Comparison of ENCODE assay signal across 8 cellular contexts in the genomic region with DNA sequence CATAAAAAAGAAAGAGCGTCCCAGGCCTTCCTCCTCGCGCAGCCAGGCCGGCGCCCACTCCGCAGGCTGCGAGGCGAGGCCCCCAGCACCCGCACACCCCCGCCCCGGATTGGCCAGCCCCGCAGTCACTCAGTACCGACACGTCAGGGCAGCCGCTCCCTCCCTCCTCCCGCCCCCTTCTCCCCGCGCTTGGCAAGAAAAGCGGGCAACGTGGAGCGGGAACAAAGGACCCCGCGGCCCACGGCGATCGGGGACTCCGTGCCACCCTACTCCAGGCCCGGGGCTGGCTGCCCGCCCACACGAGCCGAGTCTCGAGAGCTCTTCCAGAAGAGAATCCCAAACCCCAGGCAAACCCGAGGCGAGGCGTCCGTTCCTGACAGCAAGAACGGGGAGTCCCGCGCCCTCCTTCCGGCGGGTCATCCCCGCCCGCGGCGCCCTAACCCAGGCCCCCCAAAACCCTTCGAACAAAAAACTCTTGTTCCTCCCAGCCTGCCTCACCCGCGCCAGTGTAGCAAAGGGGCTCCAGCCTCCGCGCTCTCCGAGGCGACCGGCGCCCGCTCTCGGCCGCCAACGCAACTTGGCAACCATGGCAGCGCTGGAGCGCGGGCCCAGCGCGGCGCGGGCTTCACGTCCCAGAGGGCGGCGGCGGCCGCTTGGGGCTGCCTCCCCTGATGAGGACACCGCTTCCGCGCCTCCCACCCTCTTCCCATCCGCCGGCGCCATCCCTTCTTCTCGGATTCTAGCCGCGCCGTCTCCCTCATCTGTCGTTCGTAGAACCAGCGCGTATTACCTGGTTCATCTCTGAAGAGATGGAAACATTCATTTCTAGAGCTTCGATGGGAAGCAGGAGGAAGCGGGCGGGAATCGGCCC. TPM values are rescaled to one million over a fixed set of nuclear protein-coding genes. Genes with fewer than 3 reads are reported as not detected.
DNase-seq lines count a peak whose midpoint lies in the region; ATAC-seq lines count a peak whose summit lies in the region.

No MANE protein-coding gene starts in this region.

- peak overlapping the region in 1 of 2 experiments; percentile 57 for H3K23ac ChIP-seq in mesenchymal stem cell (ENCODE audit: low read length in 2 of 2)

- peak overlapping the region; percentile 81 to 87 for H3K4ac ChIP-seq in mesenchymal stem cell (ENCODE audit: low read depth in 1 of 2, low read length in 2 of 2)

- H2AK5ac ChIP-seq in mesenchymal stem cell (ENCODE audit: low read length, severe bottlenecking): peak overlapping the region; percentile 16

- H3K4me3 Mint-ChIP-seq in CD4-positive, CD25-positive, alpha-beta regulatory T cell: peak overlapping the region; percentile 95 to 98 (median 97)

- peak overlapping the region; percentile 93 for H2BK15ac ChIP-seq in mesenchymal stem cell (ENCODE audit: low read depth, poor library complexity, severe bottlenecking)

- peak overlapping the region; percentile 93 to 95 for H3K18ac ChIP-seq in mesenchymal stem cell (ENCODE audit: low read depth in 1 of 2, low read length in 2 of 2)

- H3K36me3 Mint-ChIP-seq in CD4-positive, CD25-positive, alpha-beta regulatory T cell: no peaks in the 10 kb centered on the region

- H3K9ac ChIP-seq in mesenchymal stem cell (ENCODE audit: low read length): peak overlapping the region; percentile 95

- H3K27ac ChIP-seq in CD4-positive, CD25-positive, alpha-beta regulatory T cell (ENCODE audit: insufficient read depth, low read length, poor library complexity, severe bottlenecking): peak overlapping the region; percentile 99
- H3K27ac ChIP-seq in mesenchymal stem cell (ENCODE audit: low read length, poor library complexity, severe bottlenecking): peak overlapping the region; percentile 98

- peak overlapping the region; percentile 2 to 89 for H3K14ac ChIP-seq in mesenchymal stem cell (ENCODE audit: low read length in 2 of 2)

- peak overlapping the region; percentile 97 for H2BK5ac ChIP-seq in mesenchymal stem cell (ENCODE audit: low read depth, low read length, poor library complexity, severe bottlenecking)

- H4K91ac ChIP-seq in mesenchymal stem cell (ENCODE audit: low read length): peak overlapping the region; percentile 80

- peak overlapping the region; percentile 100 for H3K4me3 ChIP-seq in CD4-positive, CD25-positive, alpha-beta regulatory T cell (ENCODE audit: low read depth, low read length)
- peak overlapping the region; percentile 80 to 97 for H3K4me3 ChIP-seq in mesenchymal stem cell (ENCODE audit: insufficient read depth in 1 of 2, low read depth in 1 of 2, low read length in 2 of 2)

- H3K27me3 Mint-ChIP-seq in CD4-positive, CD25-positive, alpha-beta regulatory T cell: no peaks in the 10 kb centered on the region

- H3K4me1 ChIP-seq in CD4-positive, CD25-positive, alpha-beta regulatory T cell (ENCODE audit: control insufficient read depth, insufficient read depth, low read length, poor library complexity, severe bottlenecking): peaks cover 49% of the 10 kb centered on the region
- peaks cover 3% of the 10 kb centered on the region for H3K4me1 ChIP-seq in mesenchymal stem cell (ENCODE audit: control insufficient read depth, insufficient read depth, low read depth, low read length)

- peak overlapping the region; percentile 42 for H2BK120ac ChIP-seq in mesenchymal stem cell (ENCODE audit: low read depth, low read length)

- H3K27ac Mint-ChIP-seq in CD4-positive, CD25-positive, alpha-beta regulatory T cell: peak overlapping the region; percentile 99 to 100 (median 99)

- H3K36me3 ChIP-seq in CD4-positive, CD25-positive, alpha-beta regulatory T cell (ENCODE audit: control insufficient read depth, insufficient read depth, low read length): peaks cover 1% of the 10 kb centered on the region
- H3K36me3 ChIP-seq in mesenchymal stem cell (ENCODE audit: control insufficient read depth in 1 of 2, insufficient read depth in 2 of 2, low read depth in 1 of 2, low read length in 2 of 2): no peaks in the 10 kb centered on the region

- no peaks in the 10 kb centered on the region for H3K27me3 ChIP-seq in CD4-positive, CD25-positive, alpha-beta regulatory T cell (ENCODE audit: control insufficient read depth, insufficient read depth, low read length)
- no peaks in the 10 kb centered on the region for H3K27me3 ChIP-seq in mesenchymal stem cell (ENCODE audit: control insufficient read depth in 1 of 2, insufficient read depth in 1 of 2, low read length in 2 of 2)

- WGBS in mesenchymal stem cell: under 1% methylated on average over 83 of the region's 88 CpGs

- H3K4me2 ChIP-seq in mesenchymal stem cell (ENCODE audit: low read length, poor library complexity, severe bottlenecking): peak overlapping the region; percentile 55

- H4K8ac ChIP-seq in mesenchymal stem cell (ENCODE audit: low read length): peak overlapping the region; percentile 84

- peak overlapping the region; percentile 64 for H2AFZ ChIP-seq in mesenchymal stem cell (ENCODE audit: low read depth, low read length)

- H3K4me1 Mint-ChIP-seq in CD4-positive, CD25-positive, alpha-beta regulatory T cell: peaks cover 31 to 67% (median 46%) of the 10 kb centered on the region in 4 donors

- DNase-seq in CD4-positive, CD25-positive, alpha-beta regulatory T cell: peak; percentile 87 to 92 (median 87)
- DNase-seq in NCI-H82 treated with DMSO at 0.1 percent for 48 hours (lab: John Stamatoyannopoulos, UW; ENCODE audit: unreplicated experiment) (peak; percentile 72), mesenchymal stem cell (peak; percentile 93)
- DNase-seq in activated CD8-positive, alpha-beta memory T cell treated with anti-CD3 and anti-CD28 coated beads for 24 hours: peak; percentile 97
- DNase-seq in effector CD8-positive, alpha-beta T cell (lab: John Stamatoyannopoulos, UW): peak; percentile 88
- DNase-seq in stimulated activated CD8-positive, alpha-beta memory T cell treated with anti-CD3 and anti-CD28 coated beads, Interleukin-12 subunit alpha, Interleukin-12 subunit beta, amount 100 ng/mL, for 1 hour (ENCODE audit: low read depth): peak; percentile 76

- ATAC-seq in CD4-positive, CD25-positive, alpha-beta regulatory T cell (ENCODE audit: low read depth in 2 of 2): peak; percentile 38 to 46
- ATAC-seq in GM19372 (IDR thresholded peaks at IDR 0.05; ENCODE audit: low read depth, unreplicated experiment) (peak; percentile 48), HG03521 (IDR thresholded peaks at IDR 0.05; ENCODE audit: unreplicated experiment) (peak; percentile 47)

- peaks cover 0 to 2% (median 0%) of the 10 kb centered on the region in 7 donors for H3K9me3 Mint-ChIP-seq in CD4-positive, CD25-positive, alpha-beta regulatory T cell

- no peaks in the 10 kb centered on the region for H3K9me3 ChIP-seq in CD4-positive, CD25-positive, alpha-beta regulatory T cell (ENCODE audit: control insufficient read depth in 2 of 2, low read length in 2 of 2)
- no peaks in the 10 kb centered on the region for H3K9me3 ChIP-seq in mesenchymal stem cell (ENCODE audit: control insufficient read depth, low read length)

- no peaks in the 10 kb centered on the region for H3K79me1 ChIP-seq in mesenchymal stem cell (replicated peaks; ENCODE audit: low read length, poor library complexity, severe bottlenecking)

- H2BK12ac ChIP-seq in mesenchymal stem cell (ENCODE audit: low read length in 2 of 2): peak overlapping the region in 1 of 2 experiments; percentile 54

RNA-seq across cellular contexts. Expression of a gene that starts 0.6 kb away (rescaled TPM):
- 373 TPM for total RNA-seq in CD4-positive, CD25-positive, alpha-beta regulatory T cell
- 10 to 100 TPM; 66.9 to 95.2 (median 79.9) TPM for polyA plus RNA-seq in CD4-positive, CD25-positive, alpha-beta regulatory T cell
- polyA plus RNA-seq in mesenchymal stem cell (2013, experiment 1 of 2): 17.1 TPM
- 17.3 TPM for polyA plus RNA-seq in mesenchymal stem cell (2013, experiment 2 of 2)

Comparison
In these comparisons a context has a peak if more than half of its experiments do, and no peak if none do; other contexts are left out.
1. Peak in every context shown above with its lines: DNase-seq, ATAC-seq, H3K4me3 ChIP-seq and H3K27ac ChIP-seq.